ENCODE assay signal across 17 cellular contexts in genomic region chr11:120097721-120098385, GRCh38. TPM values are rescaled to one million over a fixed set of nuclear protein-coding genes. Genes with fewer than 3 reads are reported as not detected.
DNase-seq lines count a peak whose midpoint lies in the region; ATAC-seq and TF ChIP-seq lines count a peak whose summit lies in the region.
"Had no signal": no experiment of that assay in that cellular context is flagged by ENCODE, and none has a peak within 500 bp of the region (broad histone marks: within the 10 kb centered on the region; RNA-seq: fewer than 3 reads in every experiment).

No MANE protein-coding gene starts in this region.

- H2AFZ ChIP-seq in GM23338: no peak overlapping the region; the same call in 1 of the 2 replicates

- H3K9me2 ChIP-seq in GM23338 (ENCODE audit: insufficient read depth): no peaks in the 10 kb centered on the region

- H3K4me3 Mint-ChIP-seq in GM23338: no peak overlapping the region
- no peak overlapping the region for H3K4me3 Mint-ChIP-seq in nephron progenitor cell
- H3K4me3 Mint-ChIP-seq: CD4-positive, alpha-beta memory T cell had no signal

- H3K27me3 Mint-ChIP-seq in GM23338 (ENCODE audit: insufficient read depth, low read depth, poor library complexity) (peaks cover 21% of the 10 kb centered on the region), nephron progenitor cell (ENCODE audit: low read depth, poor library complexity) (peaks cover 13% of the 10 kb centered on the region)

- H3K4me1 Mint-ChIP-seq in GM23338 (peaks cover 21% of the 10 kb centered on the region), nephron progenitor cell (peaks cover 63% of the 10 kb centered on the region)
- H3K4me1 Mint-ChIP-seq: CD4-positive, alpha-beta memory T cell had no signal

- H3K27me3 ChIP-seq in GM23338 (ENCODE audit: insufficient read depth): no peaks in the 10 kb centered on the region
- H3K27me3 ChIP-seq in RWPE2 (ENCODE audit: insufficient read depth, poor library complexity, severe bottlenecking): no peaks in the 10 kb centered on the region
- H3K27me3 ChIP-seq: BE2C had no signal

- H3K9me3 Mint-ChIP-seq in GM23338 (no peaks in the 10 kb centered on the region), nephron progenitor cell (peaks cover 3% of the 10 kb centered on the region)
- H3K9me3 Mint-ChIP-seq: CD4-positive, alpha-beta memory T cell had no signal

- ATAC-seq in GM23338: peak; percentile 49
- ATAC-seq in RWPE2 (ENCODE audit: low read depth): no peak
- ATAC-seq in GM21526 (IDR thresholded peaks at IDR 0.05; ENCODE audit: low FRiP score, unreplicated experiment): no peak
- ATAC-seq: GM12878 had no signal

- H3K27ac Mint-ChIP-seq in GM23338: no peak overlapping the region
- peak overlapping the region; percentile 37 for H3K27ac Mint-ChIP-seq in nephron progenitor cell
- H3K27ac Mint-ChIP-seq: CD4-positive, alpha-beta memory T cell had no signal

- H3K36me3 Mint-ChIP-seq in GM23338 (ENCODE audit: low read depth) (no peaks in the 10 kb centered on the region), nephron progenitor cell (ENCODE audit: low read depth) (no peaks in the 10 kb centered on the region)
- H3K36me3 Mint-ChIP-seq: CD4-positive, alpha-beta memory T cell had no signal

- H3K4me1 ChIP-seq in GM23338 (ENCODE audit: insufficient read depth): peaks cover 16% of the 10 kb centered on the region; the same call in 1 of the 2 replicates
- no peaks in the 10 kb centered on the region for H3K4me1 ChIP-seq in RWPE2 (ENCODE audit: insufficient read depth, poor library complexity, severe bottlenecking)
- H3K4me1 ChIP-seq: BE2C, HAP-1 had no signal

- H3K4me3 ChIP-seq in GM23338: no peak overlapping the region
- no peak overlapping the region for H3K4me3 ChIP-seq in RWPE2 (ENCODE audit: severe bottlenecking)
- H3K4me3 ChIP-seq: GM12878, HAP-1 had no signal

- no peak overlapping the region for H3K27ac ChIP-seq in GM23338 (ENCODE audit: low read depth)
- H3K27ac ChIP-seq in RWPE2 (ENCODE audit: poor library complexity, severe bottlenecking): no peak overlapping the region
- H3K27ac ChIP-seq: C4-2B had no signal

- H3K9me3 ChIP-seq in RWPE2 (ENCODE audit: severe bottlenecking): no peaks in the 10 kb centered on the region
- H3K9me3 ChIP-seq: BE2C, HAP-1 had no signal

- H3K36me3 ChIP-seq in GM23338 (ENCODE audit: insufficient read depth) (no peaks in the 10 kb centered on the region; the same call in 1 of the 2 replicates), RWPE2 (ENCODE audit: low read depth) (no peaks in the 10 kb centered on the region)
- H3K36me3 ChIP-seq: BE2C, HAP-1 had no signal

- peak overlapping the region; percentile 69; the same call in 1 of the 2 replicates for H3K4me2 ChIP-seq in GM23338

- DNase-seq in GM23338 (ENCODE audit: low spot score): no peak
- DNase-seq in RWPE2 (ENCODE audit: low spot score): peak; percentile 30
- no peak for DNase-seq in nephron progenitor cell
- DNase-seq in retina: peak; percentile 7
- no peak for DNase-seq in Ammon's horn (ENCODE audit: low spot score)
- DNase-seq in SKM-1 (lab: John Stamatoyannopoulos, UW; ENCODE audit: unreplicated experiment): no peak
- no peak for DNase-seq in RKO (ENCODE audit: low spot score)
- DNase-seq: BE2C; CD4-positive, alpha-beta memory T cell; DMS79; GOT3 had no signal

- H4K20me1 ChIP-seq in GM23338 (replicated peaks; ENCODE audit: insufficient read depth): no peaks in the 10 kb centered on the region; the same call in 1 of the 2 replicates

- no peak for TF ChIP-seq CTCF in GM23338 (conservative IDR thresholded peaks at IDR 0.05; ENCODE audit: low read depth in 2 of 2)
- no peak for TF ChIP-seq CTCF in RWPE2 (IDR thresholded peaks at IDR 0.05; ENCODE audit: poor library complexity, severe bottlenecking)
- TF ChIP-seq CTCF in nephron progenitor cell (IDR thresholded peaks at IDR 0.05): no peak

- no peaks in the 10 kb centered on the region for H3K79me2 ChIP-seq in GM23338 (replicated peaks; ENCODE audit: insufficient read depth)

- no peaks in the 10 kb centered on the region for H3F3A ChIP-seq in GM23338 (replicated peaks; ENCODE audit: low read depth)

TF ChIP-seq in GM23338, 12 proteins besides CTCF, POLR2A, EP300 and RAD21:
- TF ChIP-seq JUNB (IDR thresholded peaks at IDR 0.05; ENCODE audit: unreplicated experiment): no peak
- no peak for TF ChIP-seq REST (IDR thresholded peaks at IDR 0.05; ENCODE audit: unreplicated experiment)
- no peak for TF ChIP-seq NANOG (IDR thresholded peaks at IDR 0.05; ENCODE audit: borderline replicate concordance)
- TF ChIP-seq, protein P1, sequence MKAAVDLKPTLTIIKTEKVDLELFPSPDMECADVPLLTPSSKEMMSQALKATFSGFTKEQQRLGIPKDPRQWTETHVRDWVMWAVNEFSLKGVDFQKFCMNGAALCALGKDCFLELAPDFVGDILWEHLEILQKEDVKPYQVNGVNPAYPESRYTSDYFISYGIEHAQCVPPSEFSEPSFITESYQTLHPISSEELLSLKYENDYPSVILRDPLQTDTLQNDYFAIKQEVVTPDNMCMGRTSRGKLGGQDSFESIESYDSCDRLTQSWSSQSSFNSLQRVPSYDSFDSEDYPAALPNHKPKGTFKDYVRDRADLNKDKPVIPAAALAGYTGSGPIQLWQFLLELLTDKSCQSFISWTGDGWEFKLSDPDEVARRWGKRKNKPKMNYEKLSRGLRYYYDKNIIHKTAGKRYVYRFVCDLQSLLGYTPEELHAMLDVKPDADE (IDR thresholded peaks at IDR 0.05): no peak
- TF ChIP-seq POLR2AphosphoS5 (IDR thresholded peaks at IDR 0.05; ENCODE audit: low read depth): no peak
- no peak for TF ChIP-seq EZH2 (IDR thresholded peaks at IDR 0.05; ENCODE audit: low read depth, unreplicated experiment)
- no peak for TF ChIP-seq ZNF114 (CRISPR knock-in tag; IDR thresholded peaks at IDR 0.05)
- TF ChIP-seq ZNF331 (CRISPR knock-in tag; IDR thresholded peaks at IDR 0.05; ENCODE audit: low read depth): no peak

RNA-seq across cellular contexts. Expression of gene TRIM29, which starts 40.1 kb away (rescaled TPM):
- total RNA-seq in GM23338 (2014; rRNA removed; shearing (Covaris generic)): 0.16 and 0.28 TPM in 2 replicates
- polyA plus RNA-seq in GM23338 (2016; fragmentation: Nextera tagmentation; extraction: Ambion mirVana): not detected in 2 replicates
- total RNA-seq: CD4-positive, alpha-beta memory T cell; G401; GM12878; HT1080 had no signal
- polyA plus RNA-seq: CD4-positive, alpha-beta memory T cell had no signal

Comparison
In these comparisons a context has a peak if more than half of its experiments do, and no peak if none do; other contexts are left out.
1. DNase-seq: peak in RWPE2 (single experiment) and retina (single experiment); none in GM23338 (single experiment), nephron progenitor cell (single experiment), Ammon's horn (single experiment), SKM-1 (single experiment) and RKO (single experiment).